ENCODE assay signal across 11 cellular contexts in genomic region chr4:140300271-140300970, GRCh38.
A peak's percentile ranks its signal among the peaks of the same experiment; 100 is the strongest.
DNase-seq lines count a peak whose midpoint lies in the region; ATAC-seq and TF ChIP-seq lines count a peak whose summit lies in the region.
"Had no signal": no experiment of that assay in that cellular context is flagged by ENCODE, and none has a peak within 500 bp of the region (broad histone marks: within the 10 kb centered on the region; RNA-seq: fewer than 3 reads in every experiment).

No MANE protein-coding gene starts in this region.

- no peaks in the 10 kb centered on the region for H3K36me3 ChIP-seq in HCT116 (ENCODE audit: control insufficient read depth in 1 of 2, insufficient read depth in 2 of 2, low read length in 2 of 2)
- no peaks in the 10 kb centered on the region for H3K36me3 ChIP-seq in kidney epithelial cell (ENCODE audit: control insufficient read depth, insufficient read depth, low read length)
- H3K36me3 ChIP-seq: heart right ventricle, sigmoid colon, upper lobe of right lung had no signal

- RAD21 ChIA-PET in HCT116 (lab: Charles Lee; ENCODE audit: low non-redundant PET in 1 of 2, low total read pairs in 2 of 2, uncharacterized antibody in 2 of 2, unreplicated experiment in 2 of 2): no interaction called here

- H3K27ac ChIP-seq in HCT116 (ENCODE audit: low read depth, low read length): 0 out of 2 replicates have a peak overlapping the region, but pooled peaks have one; percentile 19
- H3K27ac ChIP-seq: heart right ventricle, upper lobe of right lung had no signal

- POLR2A ChIA-PET in HCT116 (lab: Charles Lee): interaction anchor here (1.0 to 1.5 kb wide), 5 partner anchors 26 to 456 kb away, joined by 3 to 4 read pairs (median 3); partner anchors contain the start of gene TBC1D9

- no peaks in the 10 kb centered on the region for H3K79me2 ChIP-seq in HCT116 (ENCODE audit: insufficient read depth, low read length)

- H3K4me2 ChIP-seq in HCT116 (ENCODE audit: low read length): peak overlapping the region; percentile 54

- no peaks in the 10 kb centered on the region for H3K9me2 ChIP-seq in HCT116 (ENCODE audit: insufficient read depth)

- H3K4me1 ChIP-seq in HCT116 (ENCODE audit: control insufficient read depth in 1 of 2, insufficient read depth in 2 of 2, low read length in 2 of 2): peaks cover 34 to 46% of the 10 kb centered on the region in 2 experiments

- H3K27me3 ChIP-seq in HCT116 (ENCODE audit: insufficient read depth, low read length) (no peaks in the 10 kb centered on the region), kidney epithelial cell (ENCODE audit: control insufficient read depth, insufficient read depth, low read length) (no peaks in the 10 kb centered on the region)
- H3K27me3 ChIP-seq: heart right ventricle, sigmoid colon, upper lobe of right lung had no signal

- H3K4me3 ChIP-seq in HCT116 (replicated peaks in 1 of 2; ENCODE audit: low read depth in 1 of 2, low read length in 2 of 2) (no peak overlapping the region), kidney epithelial cell (ENCODE audit: low read depth, low read length) (no peak overlapping the region)
- H3K4me3 ChIP-seq: heart right ventricle, sigmoid colon, upper lobe of right lung had no signal

- TF ChIP-seq RAD21 in HCT116 (IDR thresholded peaks at IDR 0.05; ENCODE audit: low read depth): no peak

- peak; percentile 86 for ATAC-seq in HCT116
- no peak for ATAC-seq in GM19397 (IDR thresholded peaks at IDR 0.05; ENCODE audit: unreplicated experiment)
- ATAC-seq in GM18868 (IDR thresholded peaks at IDR 0.05; ENCODE audit: unreplicated experiment): no peak
- ATAC-seq: upper lobe of right lung had no signal

- CTCF ChIA-PET in HCT116 (lab: Charles Lee): interaction anchor here (0.8 to 1.7 kb wide), 6 partner anchors 9 to 643 kb away, joined by 3 to 9 read pairs (median 4); no protein-coding TSS in a partner anchor

- TF ChIP-seq CTCF in HCT116 (IDR thresholded peaks at IDR 0.05 in 2 of 3, conservative IDR thresholded peaks at IDR 0.05 in 1 of 3; ENCODE audit: borderline replicate concordance in 1 of 3, insufficient read depth in 1 of 3, low read depth in 2 of 3, low read length in 2 of 3) (no peak), kidney epithelial cell (IDR thresholded peaks at IDR 0.05; ENCODE audit: insufficient read depth, low read length, poor library complexity, severe bottlenecking) (no peak)

- TF ChIP-seq POLR2A in HCT116 (IDR thresholded peaks at IDR 0.05; ENCODE audit: borderline replicate concordance, extremely low read depth, insufficient read depth, insufficient read length): no peak

- intact Hi-C loops in HCT116 (cut with micrococcal nuclease): no loop called here

- peak overlapping the region; percentile 62 for H2AFZ ChIP-seq in HCT116 (ENCODE audit: low read depth, low read length, poor library complexity, severe bottlenecking)

- peak overlapping the region; percentile 6; the same call in 1 of the 2 replicates for H3K9ac ChIP-seq in HCT116 (ENCODE audit: low read length)

- no TSS peak for BruUV-seq in HCT116 (replicated peaks; lab: Mats Ljungman, UMichigan)

- H4K20me1 ChIP-seq in HCT116 (ENCODE audit: insufficient read depth): no peaks in the 10 kb centered on the region

- DNase-seq in AG08396 (ENCODE audit: low spot score) (peak; percentile 61), HCT116 (ENCODE audit: low read depth, low spot score) (peak; percentile 74), UCSD-AML1 (lab: John Stamatoyannopoulos, UW; ENCODE audit: unreplicated experiment) (peak; percentile 12), kidney epithelial cell (ENCODE audit: low read depth) (peak; percentile 63), T-helper 1 cell (no peak), NCI-H1436 treated with DMSO at 0.1 percent for 48 hours (lab: John Stamatoyannopoulos, UW) (no peak)
- DNase-seq: heart right ventricle, sigmoid colon, upper lobe of right lung had no signal

- no peaks in the 10 kb centered on the region for H3K9me3 ChIP-seq in HCT116 (ENCODE audit: control insufficient read depth in 1 of 2, insufficient read depth in 1 of 2, low read depth in 1 of 2, low read length in 2 of 2)
- H3K9me3 ChIP-seq: heart right ventricle, sigmoid colon, upper lobe of right lung had no signal

TF ChIP-seq in HCT116, 20 proteins besides CTCF, POLR2A, EP300 and RAD21:
- TF ChIP-seq JUND (IDR thresholded peaks at IDR 0.05) (peak; percentile 84), EGR1 (IDR thresholded peaks at IDR 0.05; ENCODE audit: low read depth) (no peak), ATF3 (IDR thresholded peaks at IDR 0.05) (no peak; the same call in 1 of the 2 replicates), ZFX (IDR thresholded peaks at IDR 0.05) (no peak), CBX3 (IDR thresholded peaks at IDR 0.05; ENCODE audit: low read depth) (peak; percentile 84; the same call in 1 of the 2 replicates), SP1 (IDR thresholded peaks at IDR 0.05; ENCODE audit: low read depth) (peak; percentile 66), EZH2phosphoT487 (IDR thresholded peaks at IDR 0.05; ENCODE audit: borderline replicate concordance) (no peak), EZH2 (IDR thresholded peaks at IDR 0.05) (no peak), FOSL1 (IDR thresholded peaks at IDR 0.05; ENCODE audit: low read depth) (peak; percentile 95), POLR2AphosphoS5 (IDR thresholded peaks at IDR 0.05; ENCODE audit: low read depth, low read length) (peak; percentile 55), TCF7L2 (IDR thresholded peaks at IDR 0.05; ENCODE audit: borderline replicate concordance, extremely low read depth, insufficient read depth, insufficient read length) (no peak), CEBPB (IDR thresholded peaks at IDR 0.05; ENCODE audit: low read depth) (peak; percentile 83)
- TF ChIP-seq, protein P1, sequence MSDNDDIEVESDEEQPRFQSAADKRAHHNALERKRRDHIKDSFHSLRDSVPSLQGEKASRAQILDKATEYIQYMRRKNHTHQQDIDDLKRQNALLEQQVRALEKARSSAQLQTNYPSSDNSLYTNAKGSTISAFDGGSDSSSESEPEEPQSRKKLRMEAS (IDR thresholded peaks at IDR 0.05): peak; percentile 64

Comparison
In these comparisons a context has a peak if more than half of its experiments do, and no peak if none do; other contexts are left out.
1. DNase-seq: peak in AG08396 (single experiment), HCT116 (single experiment), UCSD-AML1 (single experiment) and kidney epithelial cell (single experiment); none in T-helper 1 cell (0 of 5) and NCI-H1436 treated with DMSO at 0.1 percent for 48 hours (single experiment).